ENCODE assay signal across 15 cellular contexts in genomic region chr1:213687802-213688201, GRCh38.
A peak's percentile ranks its signal among the peaks of the same experiment; 100 is the strongest.
DNase-seq lines count a peak whose midpoint lies in the region; ATAC-seq and TF ChIP-seq lines count a peak whose summit lies in the region.
"Had no signal": no experiment of that assay in that cellular context is flagged by ENCODE, and none has a peak within 500 bp of the region (broad histone marks: within the 10 kb centered on the region; RNA-seq: fewer than 3 reads in every experiment).

No MANE protein-coding gene starts in this region.

- H3K4me3 Mint-ChIP-seq in type B pancreatic cell: peak overlapping the region; percentile 32

- no peaks in the 10 kb centered on the region for H3K36me3 Mint-ChIP-seq in type B pancreatic cell

- H3K4me1 ChIP-seq in esophagus squamous epithelium (peaks cover 0 to 28% (median 10%) of the 10 kb centered on the region in 3 donors), left ventricle myocardium inferior (no peaks in the 10 kb centered on the region)

- TF ChIP-seq CTCF in esophagus squamous epithelium (IDR thresholded peaks at IDR 0.05): no peak
- no peak for TF ChIP-seq CTCF in type B pancreatic cell (conservative IDR thresholded peaks at IDR 0.05)
- no peak for TF ChIP-seq CTCF in left ventricle myocardium inferior (IDR thresholded peaks at IDR 0.05; ENCODE audit: borderline replicate concordance)

- H3K9me3 Mint-ChIP-seq in type B pancreatic cell: peaks cover 9% of the 10 kb centered on the region

- H3K4me3 ChIP-seq in esophagus squamous epithelium (no peak overlapping the region), left ventricle myocardium inferior (no peak overlapping the region)

- peaks cover 34% of the 10 kb centered on the region for H3K4me1 Mint-ChIP-seq in type B pancreatic cell (ENCODE audit: unreplicated experiment)

- peaks cover 4% of the 10 kb centered on the region for H3K27me3 Mint-ChIP-seq in type B pancreatic cell

- TF ChIP-seq POLR2A in esophagus squamous epithelium (IDR thresholded peaks at IDR 0.05): no peak

- peak overlapping the region; percentile 17 to 63 (median 55) for H3K27ac ChIP-seq in esophagus squamous epithelium
- no peak overlapping the region for H3K27ac ChIP-seq in left ventricle myocardium inferior (replicated peaks)
- H3K27ac ChIP-seq: C4-2B had no signal

- DNase-seq in NOMO-1 (lab: John Stamatoyannopoulos, UW; ENCODE audit: unreplicated experiment in 2 of 2): peak; percentile 92 to 95
- peak; percentile 81 for DNase-seq in SKM-1 treated with dmso at 0.1 percent for 144 hours (lab: John Stamatoyannopoulos, UW; ENCODE audit: unreplicated experiment)
- DNase-seq in esophagus squamous epithelium (lab: John Stamatoyannopoulos, UW): no peak
- DNase-seq in type B pancreatic cell (ENCODE audit: extremely low spot score, unreplicated experiment): no peak
- no peak for DNase-seq in left cardiac atrium
- no peak for DNase-seq in left ventricle myocardium inferior
- DNase-seq: ACHN, DMS79, NCI-H1105 treated with DMSO at 0.1 percent for 48 hours, NCI-H1694, NCI-H2107, NCI-H510A, NCI-H774 had no signal

- WGBS in esophagus squamous epithelium, 2 donors: 65 to 72% methylated on average over 6 of the region's 6 CpGs

- H3K9me3 ChIP-seq in esophagus squamous epithelium (no peaks in the 10 kb centered on the region), left ventricle myocardium inferior (replicated peaks) (no peaks in the 10 kb centered on the region)

- H3K27ac Mint-ChIP-seq in type B pancreatic cell: peak overlapping the region; percentile 22

- ATAC-seq in HG03432 (IDR thresholded peaks at IDR 0.05; ENCODE audit: unreplicated experiment) (no peak), left cardiac atrium (no peak)

- H3K36me3 ChIP-seq in esophagus squamous epithelium (no peaks in the 10 kb centered on the region), left ventricle myocardium inferior (no peaks in the 10 kb centered on the region)

- intact Hi-C loops in esophagus squamous epithelium (cut with DNase I): no loop called here
- intact Hi-C loops in left cardiac atrium (cut with DNase I): no loop called here
- intact Hi-C loops in left ventricle myocardium inferior (cut with micrococcal nuclease): no loop called here

- H3K27me3 ChIP-seq in esophagus squamous epithelium: no peaks in the 10 kb centered on the region
- peaks cover 16% of the 10 kb centered on the region for H3K27me3 ChIP-seq in left ventricle myocardium inferior (ENCODE audit: low read depth)

Comparison
In these comparisons a context has a peak if more than half of its experiments do, and no peak if none do; other contexts are left out.
1. DNase-seq: peak in NOMO-1 (2 of 2) and SKM-1 treated with dmso at 0.1 percent for 144 hours (single experiment); none in esophagus squamous epithelium (single experiment), type B pancreatic cell (single experiment), left cardiac atrium (single experiment) and left ventricle myocardium inferior (single experiment).